ENCODE assay signal across 1 cellular context in the genomic region with DNA sequence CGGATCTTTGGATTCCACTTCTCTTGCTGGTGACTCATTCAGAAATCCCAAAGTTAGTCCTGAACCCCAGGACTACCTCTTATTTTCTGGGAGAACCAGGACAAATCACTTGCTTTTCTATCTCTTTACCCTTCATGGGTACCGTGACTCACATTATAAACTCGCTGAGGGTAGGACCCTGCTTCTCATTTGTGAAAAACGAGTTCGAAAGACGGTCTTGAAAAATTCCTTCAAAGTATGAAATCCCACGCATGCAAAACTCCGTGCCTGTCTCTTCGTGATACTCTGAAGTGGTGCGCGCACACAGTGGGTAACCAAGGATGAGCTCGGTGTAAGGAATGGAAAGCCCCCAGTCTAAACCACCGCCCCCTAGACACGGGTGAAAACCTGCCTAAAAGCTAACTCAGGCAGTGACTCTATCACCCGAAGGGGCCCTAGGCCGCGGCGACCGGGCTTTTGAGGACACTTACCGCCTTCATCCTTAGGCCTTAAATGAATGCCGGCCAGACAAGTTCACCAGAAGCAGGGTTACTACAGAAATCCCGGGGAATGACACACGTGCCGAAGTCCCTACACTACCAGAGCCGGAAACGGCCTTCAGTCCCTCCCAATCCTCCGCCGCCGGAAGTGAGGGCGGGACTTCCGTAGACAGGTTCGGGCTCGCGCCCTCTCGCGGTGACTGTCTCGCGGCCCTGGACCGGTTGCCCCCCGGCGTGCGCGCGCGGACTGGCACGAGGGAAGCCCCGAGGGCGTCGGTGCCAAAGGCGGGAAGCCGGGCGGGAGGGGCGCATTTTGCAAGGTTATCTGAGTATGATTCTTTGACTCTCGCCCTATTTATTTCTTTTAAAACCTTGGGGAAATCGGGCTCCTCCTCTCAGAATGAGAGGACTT.
A peak's percentile ranks its signal among the peaks of the same experiment; 100 is the strongest.
TF ChIP-seq lines count a peak whose summit lies in the region.

A gene with protein sequence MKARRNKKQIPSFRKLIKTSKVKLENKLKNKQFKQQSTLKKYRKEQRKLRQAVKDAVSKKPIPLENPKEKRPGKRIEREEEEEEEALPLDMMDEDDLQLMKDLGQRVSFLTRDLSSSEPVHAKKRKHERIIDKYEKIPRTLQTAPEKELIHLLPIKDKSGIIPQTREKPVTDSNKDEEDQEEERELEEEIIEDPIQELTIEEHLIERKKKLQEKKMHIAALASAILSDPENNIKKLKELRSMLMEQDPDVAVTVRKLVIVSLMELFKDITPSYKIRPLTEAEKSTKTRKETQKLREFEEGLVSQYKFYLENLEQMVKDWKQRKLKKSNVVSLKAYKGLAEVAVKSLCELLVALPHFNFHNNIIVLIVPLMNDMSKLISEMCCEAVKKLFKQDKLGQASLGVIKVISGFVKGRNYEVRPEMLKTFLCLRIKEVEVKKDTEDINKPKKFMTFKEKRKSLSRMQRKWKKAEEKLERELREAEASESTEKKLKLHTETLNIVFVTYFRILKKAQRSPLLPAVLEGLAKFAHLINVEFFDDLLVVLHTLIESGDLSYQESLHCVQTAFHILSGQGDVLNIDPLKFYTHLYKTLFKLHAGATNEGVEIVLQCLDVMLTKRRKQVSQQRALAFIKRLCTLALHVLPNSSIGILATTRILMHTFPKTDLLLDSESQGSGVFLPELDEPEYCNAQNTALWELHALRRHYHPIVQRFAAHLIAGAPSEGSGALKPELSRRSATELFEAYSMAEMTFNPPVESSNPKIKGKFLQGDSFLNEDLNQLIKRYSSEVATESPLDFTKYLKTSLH (minus strand): TSS at position 580 of the 891 bp plus-strand sequence. CDS start 101 bp downstream, at position 479.

TF ChIP-seq in HEK293, 187 proteins besides CTCF, POLR2A, EP300 and RAD21 (continued from another document and continues in another):
- TF ChIP-seq, protein P1, sequence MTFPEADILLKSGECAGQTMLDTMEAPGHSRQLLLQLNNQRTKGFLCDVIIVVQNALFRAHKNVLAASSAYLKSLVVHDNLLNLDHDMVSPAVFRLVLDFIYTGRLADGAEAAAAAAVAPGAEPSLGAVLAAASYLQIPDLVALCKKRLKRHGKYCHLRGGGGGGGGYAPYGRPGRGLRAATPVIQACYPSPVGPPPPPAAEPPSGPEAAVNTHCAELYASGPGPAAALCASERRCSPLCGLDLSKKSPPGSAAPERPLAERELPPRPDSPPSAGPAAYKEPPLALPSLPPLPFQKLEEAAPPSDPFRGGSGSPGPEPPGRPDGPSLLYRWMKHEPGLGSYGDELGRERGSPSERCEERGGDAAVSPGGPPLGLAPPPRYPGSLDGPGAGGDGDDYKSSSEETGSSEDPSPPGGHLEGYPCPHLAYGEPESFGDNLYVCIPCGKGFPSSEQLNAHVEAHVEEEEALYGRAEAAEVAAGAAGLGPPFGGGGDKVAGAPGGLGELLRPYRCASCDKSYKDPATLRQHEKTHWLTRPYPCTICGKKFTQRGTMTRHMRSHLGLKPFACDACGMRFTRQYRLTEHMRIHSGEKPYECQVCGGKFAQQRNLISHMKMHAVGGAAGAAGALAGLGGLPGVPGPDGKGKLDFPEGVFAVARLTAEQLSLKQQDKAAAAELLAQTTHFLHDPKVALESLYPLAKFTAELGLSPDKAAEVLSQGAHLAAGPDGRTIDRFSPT (tag by site-specific recombination; IDR thresholded peaks at IDR 0.05) = peak; percentile 100
- TF ChIP-seq, protein P2, sequence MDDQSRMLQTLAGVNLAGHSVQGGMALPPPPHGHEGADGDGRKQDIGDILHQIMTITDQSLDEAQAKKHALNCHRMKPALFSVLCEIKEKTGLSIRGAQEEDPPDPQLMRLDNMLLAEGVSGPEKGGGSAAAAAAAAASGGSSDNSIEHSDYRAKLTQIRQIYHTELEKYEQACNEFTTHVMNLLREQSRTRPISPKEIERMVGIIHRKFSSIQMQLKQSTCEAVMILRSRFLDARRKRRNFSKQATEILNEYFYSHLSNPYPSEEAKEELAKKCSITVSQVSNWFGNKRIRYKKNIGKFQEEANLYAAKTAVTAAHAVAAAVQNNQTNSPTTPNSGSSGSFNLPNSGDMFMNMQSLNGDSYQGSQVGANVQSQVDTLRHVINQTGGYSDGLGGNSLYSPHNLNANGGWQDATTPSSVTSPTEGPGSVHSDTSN (CRISPR knock-in tag; IDR thresholded peaks at IDR 0.05) = 0 out of 2 replicates have a peak, but pooled peaks have one; percentile 67
- TF ChIP-seq, protein P3, sequence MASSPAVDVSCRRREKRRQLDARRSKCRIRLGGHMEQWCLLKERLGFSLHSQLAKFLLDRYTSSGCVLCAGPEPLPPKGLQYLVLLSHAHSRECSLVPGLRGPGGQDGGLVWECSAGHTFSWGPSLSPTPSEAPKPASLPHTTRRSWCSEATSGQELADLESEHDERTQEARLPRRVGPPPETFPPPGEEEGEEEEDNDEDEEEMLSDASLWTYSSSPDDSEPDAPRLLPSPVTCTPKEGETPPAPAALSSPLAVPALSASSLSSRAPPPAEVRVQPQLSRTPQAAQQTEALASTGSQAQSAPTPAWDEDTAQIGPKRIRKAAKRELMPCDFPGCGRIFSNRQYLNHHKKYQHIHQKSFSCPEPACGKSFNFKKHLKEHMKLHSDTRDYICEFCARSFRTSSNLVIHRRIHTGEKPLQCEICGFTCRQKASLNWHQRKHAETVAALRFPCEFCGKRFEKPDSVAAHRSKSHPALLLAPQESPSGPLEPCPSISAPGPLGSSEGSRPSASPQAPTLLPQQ (tag by site-specific recombination; IDR thresholded peaks at IDR 0.05) = peak; percentile 90
- TF ChIP-seq HOXC10 (CRISPR knock-in tag; IDR thresholded peaks at IDR 0.05) = no peak
- no peak for TF ChIP-seq ZNF549 (tag by site-specific recombination; IDR thresholded peaks at IDR 0.05)
- no peak for TF ChIP-seq ZNF138 (tag by site-specific recombination; IDR thresholded peaks at IDR 0.05; ENCODE audit: borderline replicate concordance)
- TF ChIP-seq, protein P4, sequence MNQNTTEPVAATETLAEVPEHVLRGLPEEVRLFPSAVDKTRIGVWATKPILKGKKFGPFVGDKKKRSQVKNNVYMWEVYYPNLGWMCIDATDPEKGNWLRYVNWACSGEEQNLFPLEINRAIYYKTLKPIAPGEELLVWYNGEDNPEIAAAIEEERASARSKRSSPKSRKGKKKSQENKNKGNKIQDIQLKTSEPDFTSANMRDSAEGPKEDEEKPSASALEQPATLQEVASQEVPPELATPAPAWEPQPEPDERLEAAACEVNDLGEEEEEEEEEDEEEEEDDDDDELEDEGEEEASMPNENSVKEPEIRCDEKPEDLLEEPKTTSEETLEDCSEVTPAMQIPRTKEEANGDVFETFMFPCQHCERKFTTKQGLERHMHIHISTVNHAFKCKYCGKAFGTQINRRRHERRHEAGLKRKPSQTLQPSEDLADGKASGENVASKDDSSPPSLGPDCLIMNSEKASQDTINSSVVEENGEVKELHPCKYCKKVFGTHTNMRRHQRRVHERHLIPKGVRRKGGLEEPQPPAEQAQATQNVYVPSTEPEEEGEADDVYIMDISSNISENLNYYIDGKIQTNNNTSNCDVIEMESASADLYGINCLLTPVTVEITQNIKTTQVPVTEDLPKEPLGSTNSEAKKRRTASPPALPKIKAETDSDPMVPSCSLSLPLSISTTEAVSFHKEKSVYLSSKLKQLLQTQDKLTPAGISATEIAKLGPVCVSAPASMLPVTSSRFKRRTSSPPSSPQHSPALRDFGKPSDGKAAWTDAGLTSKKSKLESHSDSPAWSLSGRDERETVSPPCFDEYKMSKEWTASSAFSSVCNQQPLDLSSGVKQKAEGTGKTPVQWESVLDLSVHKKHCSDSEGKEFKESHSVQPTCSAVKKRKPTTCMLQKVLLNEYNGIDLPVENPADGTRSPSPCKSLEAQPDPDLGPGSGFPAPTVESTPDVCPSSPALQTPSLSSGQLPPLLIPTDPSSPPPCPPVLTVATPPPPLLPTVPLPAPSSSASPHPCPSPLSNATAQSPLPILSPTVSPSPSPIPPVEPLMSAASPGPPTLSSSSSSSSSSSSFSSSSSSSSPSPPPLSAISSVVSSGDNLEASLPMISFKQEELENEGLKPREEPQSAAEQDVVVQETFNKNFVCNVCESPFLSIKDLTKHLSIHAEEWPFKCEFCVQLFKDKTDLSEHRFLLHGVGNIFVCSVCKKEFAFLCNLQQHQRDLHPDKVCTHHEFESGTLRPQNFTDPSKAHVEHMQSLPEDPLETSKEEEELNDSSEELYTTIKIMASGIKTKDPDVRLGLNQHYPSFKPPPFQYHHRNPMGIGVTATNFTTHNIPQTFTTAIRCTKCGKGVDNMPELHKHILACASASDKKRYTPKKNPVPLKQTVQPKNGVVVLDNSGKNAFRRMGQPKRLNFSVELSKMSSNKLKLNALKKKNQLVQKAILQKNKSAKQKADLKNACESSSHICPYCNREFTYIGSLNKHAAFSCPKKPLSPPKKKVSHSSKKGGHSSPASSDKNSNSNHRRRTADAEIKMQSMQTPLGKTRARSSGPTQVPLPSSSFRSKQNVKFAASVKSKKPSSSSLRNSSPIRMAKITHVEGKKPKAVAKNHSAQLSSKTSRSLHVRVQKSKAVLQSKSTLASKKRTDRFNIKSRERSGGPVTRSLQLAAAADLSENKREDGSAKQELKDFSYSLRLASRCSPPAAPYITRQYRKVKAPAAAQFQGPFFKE (tag by site-specific recombination; IDR thresholded peaks at IDR 0.05; ENCODE audit: borderline replicate concordance) = no peak
- TF ChIP-seq ZNF426 (tag by site-specific recombination; IDR thresholded peaks at IDR 0.05) = no peak
- TF ChIP-seq ZNF302 (tag by site-specific recombination; IDR thresholded peaks at IDR 0.05; ENCODE audit: low read depth) = no peak
- no peak; the same call in 1 of the 2 replicates for TF ChIP-seq ELK4 (IDR thresholded peaks at IDR 0.05; ENCODE audit: borderline replicate concordance, low read depth, low read length)
- TF ChIP-seq ZNF335 (tag by site-specific recombination; conservative IDR thresholded peaks at IDR 0.05) = peak; percentile 95
- TF ChIP-seq KLF7 (tag by site-specific recombination; IDR thresholded peaks at IDR 0.05; ENCODE audit: borderline replicate concordance) = no peak; the same call in 1 of the 2 replicates
- no peak for TF ChIP-seq ZNF274 (IDR thresholded peaks at IDR 0.05; ENCODE audit: low read length)
- TF ChIP-seq ZNF274 (tag by site-specific recombination; IDR thresholded peaks at IDR 0.05; ENCODE audit: borderline replicate concordance) = no peak
- TF ChIP-seq ZNF239 (tag by site-specific recombination; IDR thresholded peaks at IDR 0.05) = no peak
- TF ChIP-seq MZF1 (tag by site-specific recombination; IDR thresholded peaks at IDR 0.05; ENCODE audit: borderline replicate concordance) = peak; percentile 76; the same call in 1 of the 2 replicates
- TF ChIP-seq, protein P5, sequence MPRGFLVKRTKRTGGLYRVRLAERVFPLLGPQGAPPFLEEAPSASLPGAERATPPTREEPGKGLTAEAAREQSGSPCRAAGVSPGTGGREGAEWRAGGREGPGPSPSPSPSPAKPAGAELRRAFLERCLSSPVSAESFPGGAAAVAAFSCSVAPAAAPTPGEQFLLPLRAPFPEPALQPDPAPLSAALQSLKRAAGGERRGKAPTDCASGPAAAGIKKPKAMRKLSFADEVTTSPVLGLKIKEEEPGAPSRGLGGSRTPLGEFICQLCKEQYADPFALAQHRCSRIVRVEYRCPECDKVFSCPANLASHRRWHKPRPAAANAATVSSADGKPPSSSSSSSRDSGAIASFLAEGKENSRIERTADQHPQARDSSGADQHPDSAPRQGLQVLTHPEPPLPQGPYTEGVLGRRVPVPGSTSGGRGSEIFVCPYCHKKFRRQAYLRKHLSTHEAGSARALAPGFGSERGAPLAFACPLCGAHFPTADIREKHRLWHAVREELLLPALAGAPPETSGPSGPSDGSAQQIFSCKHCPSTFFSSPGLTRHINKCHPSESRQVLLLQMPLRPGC (tag by site-specific recombination; IDR thresholded peaks at IDR 0.05) = peak; percentile 76
- no peak for TF ChIP-seq ZNF433 (tag by site-specific recombination; IDR thresholded peaks at IDR 0.05; ENCODE audit: low read depth)
- TF ChIP-seq ZNF624 (tag by site-specific recombination; IDR thresholded peaks at IDR 0.05) = no peak
- TF ChIP-seq, protein P6, sequence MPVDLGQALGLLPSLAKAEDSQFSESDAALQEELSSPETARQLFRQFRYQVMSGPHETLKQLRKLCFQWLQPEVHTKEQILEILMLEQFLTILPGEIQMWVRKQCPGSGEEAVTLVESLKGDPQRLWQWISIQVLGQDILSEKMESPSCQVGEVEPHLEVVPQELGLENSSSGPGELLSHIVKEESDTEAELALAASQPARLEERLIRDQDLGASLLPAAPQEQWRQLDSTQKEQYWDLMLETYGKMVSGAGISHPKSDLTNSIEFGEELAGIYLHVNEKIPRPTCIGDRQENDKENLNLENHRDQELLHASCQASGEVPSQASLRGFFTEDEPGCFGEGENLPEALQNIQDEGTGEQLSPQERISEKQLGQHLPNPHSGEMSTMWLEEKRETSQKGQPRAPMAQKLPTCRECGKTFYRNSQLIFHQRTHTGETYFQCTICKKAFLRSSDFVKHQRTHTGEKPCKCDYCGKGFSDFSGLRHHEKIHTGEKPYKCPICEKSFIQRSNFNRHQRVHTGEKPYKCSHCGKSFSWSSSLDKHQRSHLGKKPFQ (tag by site-specific recombination; IDR thresholded peaks at IDR 0.05) = 0 out of 2 replicates have a peak, but pooled peaks have one; percentile 26
- peak; percentile 94; the same call in 1 of the 2 replicates for TF ChIP-seq ZNF561 (tag by site-specific recombination; IDR thresholded peaks at IDR 0.05; ENCODE audit: borderline replicate concordance)
- peak; percentile 76 for TF ChIP-seq ZNF629 (tag by site-specific recombination; IDR thresholded peaks at IDR 0.05)
- no peak for TF ChIP-seq AEBP2 (tag by site-specific recombination; IDR thresholded peaks at IDR 0.05; ENCODE audit: borderline replicate concordance)
- TF ChIP-seq ZNF174 (tag by site-specific recombination; IDR thresholded peaks at IDR 0.05) = no peak
- peak; percentile 90 for TF ChIP-seq GLIS2 (tag by site-specific recombination; IDR thresholded peaks at IDR 0.05)
- TF ChIP-seq ZNF501 (tag by site-specific recombination; IDR thresholded peaks at IDR 0.05) = peak; percentile 96
- peak; percentile 39; the same call in 1 of the 2 replicates for TF ChIP-seq KLF10 (tag by site-specific recombination; IDR thresholded peaks at IDR 0.05)
- TF ChIP-seq ZBTB17 (tag by site-specific recombination; IDR thresholded peaks at IDR 0.05) = peak; percentile 48
- no peak for TF ChIP-seq ZNF596 (tag by site-specific recombination; IDR thresholded peaks at IDR 0.05)
